15 cellular contexts compared by ENCODE assay signal in genomic region chr5:113042491-113043243, GRCh38.
DNase-seq lines count a peak whose midpoint lies in the region; ATAC-seq and TF ChIP-seq lines count a peak whose summit lies in the region.
"Had no signal": no experiment of that assay in that cellular context is flagged by ENCODE, and none has a peak within 500 bp of the region (broad histone marks: within the 10 kb centered on the region; RNA-seq: fewer than 3 reads in every experiment).

No MANE protein-coding gene starts in this region.

- no peak overlapping the region for H3K4me3 Mint-ChIP-seq in mesothelial cell of epicardium
- H3K4me3 Mint-ChIP-seq in stimulated activated effector memory CD8-positive, alpha-beta T cell treated with anti-CD3 and anti-CD28 coated beads, Interleukin-12 subunit alpha, Interleukin-12 subunit beta, amount 100 ng/mL, for 72 hours = no peak overlapping the region

- 68% methylated on average over 4 of the region's 4 CpGs for WGBS in SK-N-SH (ENCODE audit: low lambda C conversion rate)
- WGBS in thyroid gland, 2 donors = 62% methylated on average over 4 of the region's 4 CpGs

- H3K79me2 ChIP-seq in SK-N-SH (ENCODE audit: insufficient read depth) = no peaks in the 10 kb centered on the region
- H3K79me2 ChIP-seq in DND-41 (ENCODE audit: insufficient read depth, low read length) = no peaks in the 10 kb centered on the region

- CTCF ChIA-PET in SK-N-SH (lab: Yijun Ruan, JAX) = interaction anchor here (0.6 to 3.4 kb wide), 16 partner anchors 10 to 563 kb away, joined by 3 to 15 read pairs (median 4); no protein-coding TSS in a partner anchor

- no peaks in the 10 kb centered on the region for H3K9me3 Mint-ChIP-seq in mesothelial cell of epicardium
- no peaks in the 10 kb centered on the region for H3K9me3 Mint-ChIP-seq in stimulated activated effector memory CD8-positive, alpha-beta T cell treated with anti-CD3 and anti-CD28 coated beads, Interleukin-12 subunit alpha, Interleukin-12 subunit beta, amount 100 ng/mL, for 72 hours

- no peaks in the 10 kb centered on the region for H3K27me3 ChIP-seq in SK-N-SH (ENCODE audit: insufficient read depth)
- H3K27me3 ChIP-seq in DND-41 (ENCODE audit: insufficient read depth, low read length, poor library complexity) = no peaks in the 10 kb centered on the region
- no peaks in the 10 kb centered on the region for H3K27me3 ChIP-seq in thyroid gland
- H3K27me3 ChIP-seq: BLaER1 treated with 17β-estradiol and CSF1 and Interleukin-3, amounts not matched to agents 10 nM and 100 nM had no signal

- POLR2A ChIA-PET in SK-N-SH (lab: Yijun Ruan, JAX) = no interaction called here

- no peaks in the 10 kb centered on the region for H3F3A ChIP-seq in SK-N-SH (replicated peaks; ENCODE audit: insufficient read depth)

- no peak for TF ChIP-seq RAD21 in SK-N-SH (IDR thresholded peaks at IDR 0.05; ENCODE audit: low read length)

- H3K27ac ChIP-seq in SK-N-SH (ENCODE audit: low read depth in 2 of 2, low read length in 1 of 2) (peak overlapping the region in 1 of 2 experiments; percentile 74; a peak in 2 of 4 replicates), DND-41 (ENCODE audit: low read length) (no peak overlapping the region), thyroid gland (peak overlapping the region in 1 of 3 donors; percentile 48)
- H3K27ac ChIP-seq: BLaER1 treated with 17β-estradiol and CSF1 and Interleukin-3, amounts not matched to agents 10 nM and 100 nM had no signal

- H3K4me2 ChIP-seq in SK-N-SH = no peak overlapping the region
- no peak overlapping the region for H3K4me2 ChIP-seq in DND-41 (ENCODE audit: insufficient read depth, low read length)
- H3K4me2 ChIP-seq: BLaER1 treated with 17β-estradiol and CSF1 and Interleukin-3, amounts not matched to agents 10 nM and 100 nM had no signal

- no peaks in the 10 kb centered on the region for H3K36me3 ChIP-seq in SK-N-SH (replicated peaks in 1 of 2; ENCODE audit: control insufficient read depth in 1 of 2, insufficient read depth in 2 of 2, low read length in 1 of 2)
- H3K36me3 ChIP-seq in DND-41 (ENCODE audit: insufficient read depth, low read length) = no peaks in the 10 kb centered on the region
- H3K36me3 ChIP-seq in thyroid gland = no peaks in the 10 kb centered on the region
- H3K36me3 ChIP-seq: BLaER1 treated with 17β-estradiol and CSF1 and Interleukin-3, amounts not matched to agents 10 nM and 100 nM had no signal

- DNase-seq in SK-N-SH (no peak), DND-41 (no peak), amniotic epithelial cell (ENCODE audit: low read depth) (peak; percentile 50), mesothelial cell of epicardium (ENCODE audit: low spot score in 2 of 2, unreplicated experiment in 2 of 2) (no peak), GM19240 (ENCODE audit: insufficient read length, low spot score) (no peak), thyroid gland (no peak)
- DNase-seq in stimulated activated effector memory CD8-positive, alpha-beta T cell treated with anti-CD3 and anti-CD28 coated beads, Interleukin-12 subunit alpha, Interleukin-12 subunit beta, amount 100 ng/mL, for 72 hours (ENCODE audit: low spot score in 2 of 2) = no peak
- DNase-seq: GOT3, NCI-H1092 treated with DMSO at 0.1 percent for 48 hours, NCI-H187, NCI-H226, NCI-H524 treated with DMSO at 0.1 percent for 48 hours, SHP77 treated with DMSO at 0.1 percent for 48 hours had no signal

- H3K4me1 Mint-ChIP-seq in mesothelial cell of epicardium = peaks cover 10% of the 10 kb centered on the region
- no peaks in the 10 kb centered on the region for H3K4me1 Mint-ChIP-seq in stimulated activated effector memory CD8-positive, alpha-beta T cell treated with anti-CD3 and anti-CD28 coated beads, Interleukin-12 subunit alpha, Interleukin-12 subunit beta, amount 100 ng/mL, for 72 hours

- H3K9ac ChIP-seq in SK-N-SH = no peak overlapping the region
- H3K9ac ChIP-seq in DND-41 (ENCODE audit: low read depth, low read length) = no peak overlapping the region
- H3K9ac ChIP-seq: BLaER1 treated with 17β-estradiol and CSF1 and Interleukin-3, amounts not matched to agents 10 nM and 100 nM had no signal

- no peaks in the 10 kb centered on the region for H3K9me2 ChIP-seq in SK-N-SH

- TF ChIP-seq CTCF in SK-N-SH (IDR thresholded peaks at IDR 0.05) (no peak), DND-41 (IDR thresholded peaks at IDR 0.05; ENCODE audit: borderline replicate concordance, extremely low read depth, low read length, poor library complexity, severe bottlenecking) (no peak), mesothelial cell of epicardium (IDR thresholded peaks at IDR 0.05; ENCODE audit: unreplicated experiment) (no peak), thyroid gland (IDR thresholded peaks at IDR 0.05) (no peak)

- TF ChIP-seq POLR2A in thyroid gland (IDR thresholded peaks at IDR 0.05) = no peak

- H2AFZ ChIP-seq in SK-N-SH (ENCODE audit: low read depth) (peak overlapping the region; percentile 73), DND-41 (ENCODE audit: low read depth, low read length) (peak overlapping the region; percentile 49)

- H3K27ac Mint-ChIP-seq in mesothelial cell of epicardium = peak overlapping the region; percentile 10
- H3K27ac Mint-ChIP-seq in stimulated activated effector memory CD8-positive, alpha-beta T cell treated with anti-CD3 and anti-CD28 coated beads, Interleukin-12 subunit alpha, Interleukin-12 subunit beta, amount 100 ng/mL, for 72 hours = no peak overlapping the region

- peaks cover 0 to 16% of the 10 kb centered on the region in 2 experiments; a peak in 2 of 4 replicates for H3K4me1 ChIP-seq in SK-N-SH (ENCODE audit: control insufficient read depth in 1 of 2, insufficient read depth in 2 of 2, low read depth in 1 of 2, low read length in 1 of 2)
- peaks cover 12% of the 10 kb centered on the region for H3K4me1 ChIP-seq in DND-41 (ENCODE audit: insufficient read depth, low read length)
- H3K4me1 ChIP-seq in thyroid gland = peaks cover 8 to 26% of the 10 kb centered on the region in 2 donors

- peaks cover 30% of the 10 kb centered on the region for H3K36me3 Mint-ChIP-seq in mesothelial cell of epicardium
- H3K36me3 Mint-ChIP-seq in stimulated activated effector memory CD8-positive, alpha-beta T cell treated with anti-CD3 and anti-CD28 coated beads, Interleukin-12 subunit alpha, Interleukin-12 subunit beta, amount 100 ng/mL, for 72 hours = no peaks in the 10 kb centered on the region

- TF ChIP-seq EP300 in SK-N-SH (IDR thresholded peaks at IDR 0.05; ENCODE audit: borderline replicate concordance in 1 of 2, low read depth in 1 of 2, low read length in 1 of 2) = no peak

- no peak overlapping the region for H3K4me3 ChIP-seq in SK-N-SH (ENCODE audit: low read depth in 2 of 2, low read length in 1 of 2)
- H3K4me3 ChIP-seq in DND-41 (ENCODE audit: low read depth in 1 of 2, low read length in 2 of 2) = no peak overlapping the region
- H3K4me3 ChIP-seq in thyroid gland (replicated peaks in 1 of 3) = no peak overlapping the region
- H3K4me3 ChIP-seq: BLaER1 treated with 17β-estradiol and CSF1 and Interleukin-3, amounts not matched to agents 10 nM and 100 nM had no signal

- ATAC-seq in SK-N-SH treated with all-trans-retinoic acid at 6 μM for 48 hours (no peak), DND-41 (ENCODE audit: insufficient read depth, low read depth) (no peak)
- ATAC-seq in stimulated activated effector memory CD8-positive, alpha-beta T cell treated with anti-CD3 and anti-CD28 coated beads, Interleukin-12 subunit alpha, Interleukin-12 subunit beta, amount 100 ng/mL, for 72 hours = no peak

- H3K9me3 ChIP-seq in SK-N-SH = no peaks in the 10 kb centered on the region
- no peaks in the 10 kb centered on the region for H3K9me3 ChIP-seq in DND-41 (ENCODE audit: insufficient read depth, low read length, severe bottlenecking)
- H3K9me3 ChIP-seq in thyroid gland = no peaks in the 10 kb centered on the region
- H3K9me3 ChIP-seq: BLaER1 treated with 17β-estradiol and CSF1 and Interleukin-3, amounts not matched to agents 10 nM and 100 nM had no signal

- H3K27me3 Mint-ChIP-seq in mesothelial cell of epicardium (ENCODE audit: low read depth) = no peaks in the 10 kb centered on the region

- intact Hi-C loops in thyroid gland (cut with DNase I) = no loop called here

- H4K20me1 ChIP-seq in SK-N-SH (ENCODE audit: insufficient read depth) (no peaks in the 10 kb centered on the region), DND-41 (ENCODE audit: insufficient read depth, low read length) (no peaks in the 10 kb centered on the region)
- H4K20me1 ChIP-seq: BLaER1 treated with 17β-estradiol and CSF1 and Interleukin-3, amounts not matched to agents 10 nM and 100 nM had no signal

TF ChIP-seq in SK-N-SH, 30 proteins besides CTCF, POLR2A, EP300 and RAD21 (continues in another document):
- TF ChIP-seq NRF1 (IDR thresholded peaks at IDR 0.05; ENCODE audit: low read depth, low read length) (no peak), FOXJ3 (CRISPR knock-in tag; IDR thresholded peaks at IDR 0.05) (no peak), GATA2 (CRISPR knock-in tag; IDR thresholded peaks at IDR 0.05) (no peak), FOSL2 (IDR thresholded peaks at IDR 0.05; ENCODE audit: borderline replicate concordance, low read depth) (no peak), YY1 (IDR thresholded peaks at IDR 0.05; ENCODE audit: low read depth) (no peak), EZH2phosphoT487 (IDR thresholded peaks at IDR 0.05; ENCODE audit: borderline replicate concordance, low read depth) (no peak), FOXM1 (IDR thresholded peaks at IDR 0.05; ENCODE audit: low read depth) (no peak), CHD2 (IDR thresholded peaks at IDR 0.05; ENCODE audit: low read length, partially characterized antibody) (no peak), NFIC (IDR thresholded peaks at IDR 0.05; ENCODE audit: borderline replicate concordance) (no peak)

TF ChIP-seq in SK-N-SH treated with all-trans-retinoic acid at 6 μM for 48 hours, 23 proteins besides CTCF, POLR2A, EP300 and RAD21 (continues in another document):
- TF ChIP-seq ZFP3 (CRISPR knock-in tag; IDR thresholded peaks at IDR 0.05) (no peak), CSDC2 (CRISPR knock-in tag; IDR thresholded peaks at IDR 0.05) (no peak), SNAI2 (CRISPR knock-in tag; IDR thresholded peaks at IDR 0.05) (no peak), RARB (CRISPR knock-in tag; IDR thresholded peaks at IDR 0.05) (no peak), ARNTL (CRISPR knock-in tag; IDR thresholded peaks at IDR 0.05; ENCODE audit: borderline replicate concordance, low read depth) (no peak), CSRNP3 (CRISPR knock-in tag; IDR thresholded peaks at IDR 0.05) (no peak), PPARA (CRISPR knock-in tag; IDR thresholded peaks at IDR 0.05; ENCODE audit: borderline replicate concordance) (no peak)
